Comparison of ENCODE assay signal across 8 cellular contexts in genomic region chr9:5832093-5832542, GRCh38. TPM values are rescaled to one million over a fixed set of nuclear protein-coding genes. Genes with fewer than 3 reads are reported as not detected.
DNase-seq lines count a peak whose midpoint lies in the region; ATAC-seq and TF ChIP-seq lines count a peak whose summit lies in the region.

No MANE protein-coding gene starts in this region.

- ATAC-seq in HG02970 (IDR thresholded peaks at IDR 0.05; ENCODE audit: low FRiP score, unreplicated experiment) = peak; percentile 7
- ATAC-seq in natural killer cell treated with Interleukin-12 subunit alpha and Interleukin-12 subunit beta and Interleukin-15 and Interleukin-18, amount 100 ng/mL, for 72 hours = no peak

- H3K36me3 ChIP-seq in SK-N-SH (replicated peaks in 1 of 2; ENCODE audit: control insufficient read depth in 1 of 2, insufficient read depth in 2 of 2, low read length in 1 of 2) = no peaks in the 10 kb centered on the region
- H3K36me3 ChIP-seq in endocrine pancreas (ENCODE audit: control insufficient read depth, insufficient read depth, low read length) = no peaks in the 10 kb centered on the region

- H2AFZ ChIP-seq in SK-N-SH (ENCODE audit: low read depth) = peak overlapping the region; percentile 93

- no peak for TF ChIP-seq RAD21 in SK-N-SH (IDR thresholded peaks at IDR 0.05; ENCODE audit: low read length)

- peaks cover 29 to 42% of the 10 kb centered on the region in 2 donors for H3K4me1 Mint-ChIP-seq in natural killer cell treated with Interleukin-12 subunit alpha and Interleukin-12 subunit beta and Interleukin-15 and Interleukin-18, amount 100 ng/mL, for 72 hours (ENCODE audit: low read depth in 2 of 2)

- CTCF ChIA-PET in SK-N-SH (lab: Yijun Ruan, JAX) = interaction anchor here (0.8 to 4.6 kb wide), 14 partner anchors 9 to 232 kb away, joined by 3 to 24 read pairs (median 6); partner anchors contain the start of gene RANBP6

- no peaks in the 10 kb centered on the region for H4K20me1 ChIP-seq in SK-N-SH (ENCODE audit: insufficient read depth)

- no peak for DNase-seq in GM12865 (ENCODE audit: low read depth)
- DNase-seq in SK-N-SH = no peak
- no peak for DNase-seq in natural killer cell treated with Interleukin-12 subunit alpha and Interleukin-12 subunit beta and Interleukin-15 and Interleukin-18, amount 100 ng/mL, for 72 hours (ENCODE audit: low spot score)
- DNase-seq in occipital lobe (lab: John Stamatoyannopoulos, UW) = no peak
- no peak for DNase-seq in dermis blood vessel endothelial cell
- no peak for DNase-seq in EL

- H3K4me3 ChIP-seq in GM12865 (ENCODE audit: low read depth, low read length) = peak overlapping the region; percentile 88
- peak overlapping the region; percentile 76 to 89 for H3K4me3 ChIP-seq in SK-N-SH (ENCODE audit: low read depth in 2 of 2, low read length in 1 of 2)
- H3K4me3 ChIP-seq in endocrine pancreas (ENCODE audit: control insufficient read depth, insufficient read depth, low read length) = peak overlapping the region; percentile 54

- peaks cover 4% of the 10 kb centered on the region for H3K9me3 Mint-ChIP-seq in natural killer cell treated with Interleukin-12 subunit alpha and Interleukin-12 subunit beta and Interleukin-15 and Interleukin-18, amount 100 ng/mL, for 72 hours

- no peaks in the 10 kb centered on the region for H3K27me3 ChIP-seq in SK-N-SH (ENCODE audit: insufficient read depth)
- H3K27me3 ChIP-seq in endocrine pancreas (ENCODE audit: control insufficient read depth, insufficient read depth, low read length) = no peaks in the 10 kb centered on the region

- no peak for TF ChIP-seq EP300 in SK-N-SH (IDR thresholded peaks at IDR 0.05; ENCODE audit: borderline replicate concordance in 1 of 2, low read depth in 1 of 2, low read length in 1 of 2)

- H3K9me3 ChIP-seq in SK-N-SH (no peaks in the 10 kb centered on the region), endocrine pancreas (ENCODE audit: control insufficient read depth, low read length) (no peaks in the 10 kb centered on the region)

- H3K4me2 ChIP-seq in SK-N-SH = peak overlapping the region; percentile 96

- peak overlapping the region; percentile 29 to 65 for H3K27ac Mint-ChIP-seq in natural killer cell treated with Interleukin-12 subunit alpha and Interleukin-12 subunit beta and Interleukin-15 and Interleukin-18, amount 100 ng/mL, for 72 hours

- H3K27me3 Mint-ChIP-seq in natural killer cell treated with Interleukin-12 subunit alpha and Interleukin-12 subunit beta and Interleukin-15 and Interleukin-18, amount 100 ng/mL, for 72 hours = no peaks in the 10 kb centered on the region

- no peaks in the 10 kb centered on the region for H3F3A ChIP-seq in SK-N-SH (replicated peaks; ENCODE audit: insufficient read depth)

- 33% methylated on average over 9 of the region's 9 CpGs for WGBS in SK-N-SH (ENCODE audit: low lambda C conversion rate)

- H3K4me1 ChIP-seq in SK-N-SH (ENCODE audit: control insufficient read depth in 1 of 2, insufficient read depth in 2 of 2, low read depth in 1 of 2, low read length in 1 of 2) (peaks cover 0 to 9% of the 10 kb centered on the region in 2 experiments; a peak in 3 of 4 replicates), endocrine pancreas (ENCODE audit: control insufficient read depth, insufficient read depth, low read length) (peaks cover 9% of the 10 kb centered on the region)

- no peak overlapping the region for H3K27ac ChIP-seq in SK-N-SH (ENCODE audit: low read depth in 2 of 2, low read length in 1 of 2)

- no peaks in the 10 kb centered on the region for H3K9me2 ChIP-seq in SK-N-SH

- no peaks in the 10 kb centered on the region for H3K79me2 ChIP-seq in SK-N-SH (ENCODE audit: insufficient read depth)

- peak overlapping the region; percentile 83 for H3K4me3 Mint-ChIP-seq in natural killer cell treated with Interleukin-12 subunit alpha and Interleukin-12 subunit beta and Interleukin-15 and Interleukin-18, amount 100 ng/mL, for 72 hours

- POLR2A ChIA-PET in SK-N-SH (lab: Yijun Ruan, JAX) = no interaction called here

- no peaks in the 10 kb centered on the region for H3K36me3 Mint-ChIP-seq in natural killer cell treated with Interleukin-12 subunit alpha and Interleukin-12 subunit beta and Interleukin-15 and Interleukin-18, amount 100 ng/mL, for 72 hours

- H3K9ac ChIP-seq in SK-N-SH = peak overlapping the region; percentile 56
- H3K9ac ChIP-seq in endocrine pancreas (ENCODE audit: control insufficient read depth, insufficient read depth, low read length) = peak overlapping the region; percentile 69

- no peak for TF ChIP-seq CTCF in GM12865 (IDR thresholded peaks at IDR 0.05; ENCODE audit: insufficient read depth, low read depth, low read length, missing control alignments)
- TF ChIP-seq CTCF in SK-N-SH (IDR thresholded peaks at IDR 0.05) = no peak

TF ChIP-seq in SK-N-SH, 30 proteins besides CTCF, POLR2A, EP300 and RAD21 (continues in another document):
- TF ChIP-seq NRF1 (IDR thresholded peaks at IDR 0.05; ENCODE audit: low read depth, low read length) (no peak), GATA2 (CRISPR knock-in tag; IDR thresholded peaks at IDR 0.05) (no peak), CHD2 (IDR thresholded peaks at IDR 0.05; ENCODE audit: low read length, partially characterized antibody) (no peak), IRF3 (IDR thresholded peaks at IDR 0.05; ENCODE audit: low read depth, low read length) (no peak), EZH2phosphoT487 (IDR thresholded peaks at IDR 0.05; ENCODE audit: borderline replicate concordance, low read depth) (no peak), TCF12 (IDR thresholded peaks at IDR 0.05) (no peak), USF2 (IDR thresholded peaks at IDR 0.05; ENCODE audit: borderline replicate concordance, low read depth, low read length) (no peak), MEF2A (IDR thresholded peaks at IDR 0.05; ENCODE audit: borderline replicate concordance, low read depth) (no peak), MXI1 (IDR thresholded peaks at IDR 0.05; ENCODE audit: low read depth, low read length) (no peak), YY1 (IDR thresholded peaks at IDR 0.05; ENCODE audit: low read depth) (no peak), SIN3A (IDR thresholded peaks at IDR 0.05; ENCODE audit: borderline replicate concordance, low read depth, low read length) (no peak), ZBTB33 (IDR thresholded peaks at IDR 0.05; ENCODE audit: borderline replicate concordance, low read depth) (no peak)

RNA-seq across cellular contexts. Expression of gene ERMP1, which starts 0.8 kb away (rescaled TPM):
- polyA plus RNA-seq in SK-N-SH (2012; rRNA removed) = 5.9 and 6.4 TPM in 2 replicates
- polyA plus RNA-seq in SK-N-SH (2012; cell fraction: cytosol; rRNA removed) = 7.3 and 7.9 TPM in 2 replicates
- 5.6 and 6.4 TPM in 2 replicates for polyA plus RNA-seq in SK-N-SH (2012; cell fraction: nucleus; rRNA removed)
- total RNA-seq in natural killer cell treated with Interleukin-12 subunit alpha and Interleukin-12 subunit beta and Interleukin-15 and Interleukin-18, amount 100 ng/mL, for 72 hours = 10 to 100 TPM; 17.7 to 28.0 TPM
- total RNA-seq in occipital lobe (18.2 TPM), dermis blood vessel endothelial cell (36.6 and 45.9 TPM in 2 replicates)

RNA-seq across cellular contexts. Expression of gene MLANA, which starts 58.6 kb away (rescaled TPM):
- not detected in 2 replicates for polyA plus RNA-seq in SK-N-SH (2012; rRNA removed)
- polyA plus RNA-seq in SK-N-SH (2012; cell fraction: cytosol; rRNA removed) = not detected in 2 replicates
- polyA plus RNA-seq in SK-N-SH (2012; cell fraction: nucleus; rRNA removed) = not detected in 2 replicates
- not detected for total RNA-seq in natural killer cell treated with Interleukin-12 subunit alpha and Interleukin-12 subunit beta and Interleukin-15 and Interleukin-18, amount 100 ng/mL, for 72 hours
- total RNA-seq in occipital lobe (not detected), dermis blood vessel endothelial cell (not detected in 2 replicates)
